Comparison of ENCODE assay signal across 25 cellular contexts in the genomic region with DNA sequence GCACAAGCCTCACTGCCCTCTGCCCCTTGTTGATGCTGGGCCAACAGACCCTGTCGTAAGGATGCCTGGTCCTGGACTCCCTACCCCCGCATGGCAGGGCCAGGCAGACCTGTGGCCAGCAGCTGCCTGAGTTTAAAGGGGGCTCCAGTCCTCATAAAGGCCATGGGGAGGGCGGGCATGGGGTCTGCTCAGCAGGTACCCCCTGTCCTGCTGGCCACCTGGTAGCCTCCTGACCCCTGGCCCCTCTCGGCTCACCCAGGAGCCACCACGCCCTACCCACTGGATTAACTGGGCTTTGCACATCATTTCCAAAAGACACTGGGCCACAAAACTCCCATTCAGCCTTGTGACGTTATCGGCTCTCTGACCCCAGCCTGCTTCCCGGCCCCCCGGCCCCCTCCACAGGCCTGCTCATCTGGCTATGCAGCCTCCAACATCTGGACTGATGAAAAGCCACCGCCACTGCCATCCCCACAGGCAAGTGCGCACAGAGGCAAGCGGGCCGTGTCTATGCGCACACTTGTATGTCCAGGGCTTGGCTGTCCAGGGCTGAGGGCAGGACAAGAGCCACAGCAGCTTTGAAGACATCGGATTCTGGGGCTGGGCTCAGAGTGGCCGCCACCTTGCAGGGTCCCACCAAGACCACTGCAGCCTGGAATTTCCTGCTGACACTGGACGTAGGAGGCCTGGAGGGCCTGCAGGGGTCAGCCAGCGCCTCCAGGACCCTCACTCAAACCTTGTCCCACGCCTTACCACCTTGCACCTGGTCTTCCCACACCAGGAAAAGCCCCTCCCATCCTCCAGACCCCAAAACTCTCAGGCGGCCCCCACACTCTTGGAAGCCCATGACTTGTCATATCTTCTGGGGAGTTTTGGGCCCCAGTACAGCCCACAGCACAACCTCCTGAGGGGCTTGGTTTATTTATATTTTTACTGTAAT. TPM values are rescaled to one million over a fixed set of nuclear protein-coding genes. Genes with fewer than 3 reads are reported as not detected.
DNase-seq lines count a peak whose midpoint lies in the region; ATAC-seq and TF ChIP-seq lines count a peak whose summit lies in the region.
"Had no signal": no experiment of that assay in that cellular context is flagged by ENCODE, and none has a peak within 500 bp of the region (broad histone marks: within the 10 kb centered on the region; RNA-seq: fewer than 3 reads in every experiment).

No MANE protein-coding gene starts in this region.

- H3K9me3 ChIP-seq in H9 (ENCODE audit: control insufficient read depth, low read depth, low read length) (no peaks in the 10 kb centered on the region), lower lobe of right lung (no peaks in the 10 kb centered on the region)
- H3K9me3 ChIP-seq: Caco-2, esophagus muscularis mucosa, heart right ventricle, ovary, tibial nerve had no signal

- H3K79me2 ChIP-seq in H9 (ENCODE audit: insufficient read depth, low read length), result no peaks in the 10 kb centered on the region

- no peak overlapping the region for H3K27ac ChIP-seq in H9 (ENCODE audit: insufficient read length, low read depth, low read length)
- H3K27ac ChIP-seq in lower lobe of right lung, result no peak overlapping the region
- H3K27ac ChIP-seq: 22Rv1, C4-2B, esophagus muscularis mucosa, heart right ventricle, ovary, PC-9, tibial nerve had no signal

- peak overlapping the region in 1 of 3 experiments; percentile 82; a peak in 1 of 7 replicates for H3K27ac Mint-ChIP-seq in H9
- H3K27ac Mint-ChIP-seq in activated CD4-positive, alpha-beta memory T cell treated with anti-CD3 and anti-CD28 coated beads for 36 hours, result no peak overlapping the region
- no peak overlapping the region for H3K27ac Mint-ChIP-seq in nephron progenitor cell
- H3K27ac Mint-ChIP-seq in stimulated activated naive B cell treated with anti-CD40 and anti-IgM and Interleukin-4, amounts not matched to agents 10 μg/mL and 1 μg/mL and 100 μg/mL, for 72 hours, result no peak overlapping the region
- H3K27ac Mint-ChIP-seq: activated CD8-positive, alpha-beta T cell treated with anti-CD3 and anti-CD28 coated beads, Interleukin-2, amount 10 ng/mL, durations not matched to agents 7 days and 5 days; dendritic cell treated with granulocyte-macrophage colony-stimulating factor and Interleukin-4, amounts not matched to agents 40 ng/mL and 50 ng/mL, for 4 days; nephron had no signal

- H3K18ac ChIP-seq in H9 (ENCODE audit: insufficient read length, low read depth, low read length), result no peak overlapping the region

- H2BK12ac ChIP-seq in H9 (ENCODE audit: insufficient read length, low read depth, low read length), result no peak overlapping the region

- no peak overlapping the region for H3K56ac ChIP-seq in H9 (ENCODE audit: insufficient read length, low read depth, low read length)

- no peak overlapping the region for H3K4me3 Mint-ChIP-seq in H9
- H3K4me3 Mint-ChIP-seq in activated CD4-positive, alpha-beta memory T cell treated with anti-CD3 and anti-CD28 coated beads for 36 hours, result no peak overlapping the region
- H3K4me3 Mint-ChIP-seq in nephron progenitor cell, result no peak overlapping the region
- no peak overlapping the region for H3K4me3 Mint-ChIP-seq in stimulated activated naive B cell treated with anti-CD40 and anti-IgM and Interleukin-4, amounts not matched to agents 10 μg/mL and 1 μg/mL and 100 μg/mL, for 72 hours
- H3K4me3 Mint-ChIP-seq: activated CD8-positive, alpha-beta T cell treated with anti-CD3 and anti-CD28 coated beads, Interleukin-2, amount 10 ng/mL, durations not matched to agents 7 days and 5 days; dendritic cell treated with granulocyte-macrophage colony-stimulating factor and Interleukin-4, amounts not matched to agents 40 ng/mL and 50 ng/mL, for 4 days; nephron had no signal

- H3K4me1 ChIP-seq in H9 (ENCODE audit: insufficient read depth, low read length), result no peaks in the 10 kb centered on the region
- H3K4me1 ChIP-seq in lower lobe of right lung, result no peaks in the 10 kb centered on the region
- H3K4me1 ChIP-seq: Caco-2 had no signal

- POLR2A ChIA-PET in activated CD4-positive, alpha-beta memory T cell treated with anti-CD3 and anti-CD28 coated beads for 36 hours (lab: Charles Lee), result no interaction called here

- CTCF ChIA-PET in activated CD4-positive, alpha-beta memory T cell treated with anti-CD3 and anti-CD28 coated beads for 36 hours (lab: Charles Lee), result interaction anchor here (1.0 to 2.6 kb wide), 3 partner anchors 54 to 62 kb away, joined by 3 to 7 read pairs (median 7); no protein-coding TSS in a partner anchor

- no peak overlapping the region for H2AK5ac ChIP-seq in H9 (ENCODE audit: insufficient read length, low read length)

- H2BK20ac ChIP-seq in H9 (ENCODE audit: low read depth, low read length, poor library complexity, severe bottlenecking), result no peak overlapping the region

- H2BK5ac ChIP-seq in H9 (ENCODE audit: insufficient read length, low read length), result no peak overlapping the region

- ATAC-seq in activated CD4-positive, CD25-positive, alpha-beta regulatory T cell treated with anti-CD3 and anti-CD28 coated beads, Interleukin-2, amount 50 U/mL, for 24 hours, result no peak
- no peak for ATAC-seq in lower lobe of right lung
- no peak for ATAC-seq in stimulated activated naive B cell treated with anti-CD40 and anti-IgM and Interleukin-4, amounts not matched to agents 10 μg/mL and 1 μg/mL and 100 μg/mL, for 72 hours (replicated peaks)
- ATAC-seq: heart right ventricle had no signal

- H4K8ac ChIP-seq in H9 (replicated peaks; ENCODE audit: insufficient read length, low read depth, low read length), result no peak overlapping the region

- H2BK15ac ChIP-seq in H9 (ENCODE audit: low read depth, low read length), result no peak overlapping the region

- H3K27me3 ChIP-seq in H9 (ENCODE audit: insufficient read depth, low read length) (no peaks in the 10 kb centered on the region), lower lobe of right lung (ENCODE audit: low read depth) (peaks cover 10% of the 10 kb centered on the region)
- H3K27me3 ChIP-seq: heart right ventricle, ovary, tibial nerve had no signal

- H3K4me1 Mint-ChIP-seq in H9, result peaks cover 0 to 9% of the 10 kb centered on the region in 2 experiments; a peak in 2 of 4 replicates
- H3K4me1 Mint-ChIP-seq in activated CD4-positive, alpha-beta memory T cell treated with anti-CD3 and anti-CD28 coated beads for 36 hours (ENCODE audit: low read depth), result peaks cover 9% of the 10 kb centered on the region
- H3K4me1 Mint-ChIP-seq in nephron progenitor cell, result no peaks in the 10 kb centered on the region
- H3K4me1 Mint-ChIP-seq in stimulated activated naive B cell treated with anti-CD40 and anti-IgM and Interleukin-4, amounts not matched to agents 10 μg/mL and 1 μg/mL and 100 μg/mL, for 72 hours, result peaks cover 3 to 6% of the 10 kb centered on the region in 2 donors
- H3K4me1 Mint-ChIP-seq: nephron had no signal

- peaks cover 0 to 4% (median 0%) of the 10 kb centered on the region in 3 experiments; a peak in 2 of 7 replicates for H3K36me3 Mint-ChIP-seq in H9 (ENCODE audit: insufficient read depth in 1 of 3, low read depth in 3 of 3)
- H3K36me3 Mint-ChIP-seq in activated CD4-positive, alpha-beta memory T cell treated with anti-CD3 and anti-CD28 coated beads for 36 hours, result no peaks in the 10 kb centered on the region
- no peaks in the 10 kb centered on the region for H3K36me3 Mint-ChIP-seq in nephron progenitor cell (ENCODE audit: low read depth)
- no peaks in the 10 kb centered on the region for H3K36me3 Mint-ChIP-seq in stimulated activated naive B cell treated with anti-CD40 and anti-IgM and Interleukin-4, amounts not matched to agents 10 μg/mL and 1 μg/mL and 100 μg/mL, for 72 hours

- H3K4ac ChIP-seq in H9 (ENCODE audit: low read depth, low read length), result no peak overlapping the region

- no peak overlapping the region for H2BK120ac ChIP-seq in H9 (ENCODE audit: low read depth, low read length, poor library complexity, severe bottlenecking)

- no peak for TF ChIP-seq CTCF in H9 (conservative IDR thresholded peaks at IDR 0.05)
- TF ChIP-seq CTCF in lower lobe of right lung (IDR thresholded peaks at IDR 0.05), result no peak
- no peak for TF ChIP-seq CTCF in nephron progenitor cell (IDR thresholded peaks at IDR 0.05)

- H3K14ac ChIP-seq in H9 (ENCODE audit: insufficient read depth, low read length), result no peak overlapping the region

- intact Hi-C loops in lower lobe of right lung (cut with DNase I), result no loop called here
- intact Hi-C loops in activated CD4-positive, alpha-beta memory T cell treated with anti-CD3 and anti-CD28 coated beads for 36 hours (cut with micrococcal nuclease), result no loop called here

- no peak overlapping the region for H2AFZ ChIP-seq in H9 (ENCODE audit: low read length)
- H2AFZ ChIP-seq: PC-9 had no signal

- no peak overlapping the region for H4K5ac ChIP-seq in H9 (ENCODE audit: insufficient read length, low read depth, low read length)

- DNase-seq in activated CD4-positive, CD25-positive, alpha-beta regulatory T cell treated with anti-CD3 and anti-CD28 coated beads, Interleukin-2, amount 50 U/mL, for 72 hours, result peak; percentile 29
- DNase-seq in H9, result peak; percentile 15
- DNase-seq in lower lobe of right lung, result peak; percentile 41
- DNase-seq in stimulated activated CD8-positive, alpha-beta memory T cell treated with anti-CD3 and anti-CD28 coated beads, Interleukin-4, amount 100 ng/mL, for 48 hours, result peak; percentile 13
- no peak for DNase-seq in activated CD4-positive, alpha-beta memory T cell treated with anti-CD3 and anti-CD28 coated beads for 36 hours
- DNase-seq in nephron progenitor cell, result no peak
- no peak for DNase-seq in stimulated activated naive B cell treated with anti-CD40 and anti-IgM and Interleukin-4, amounts not matched to agents 10 μg/mL and 1 μg/mL and 100 μg/mL, for 72 hours
- DNase-seq: activated CD4-positive, alpha-beta T cell treated with anti-CD3 and anti-CD28 coated beads for 1 hour; heart right ventricle; kidney; NCI-H1417 treated with DMSO at 0.1 percent for 48 hours; NCI-H2081; PC-9; SHP77 had no signal

- H3K9ac ChIP-seq in H9 (ENCODE audit: extremely low read depth, insufficient read length, low read length), result no peak overlapping the region

- no CpG with 5 or more reads among the region's 20 CpGs for WGBS in H9 (ENCODE audit: extremely low coverage, insufficient read length, low lambda C conversion rate)

- H3K27me3 Mint-ChIP-seq in H9 (ENCODE audit: low read depth), result peaks cover 44% of the 10 kb centered on the region
- peaks cover 14% of the 10 kb centered on the region for H3K27me3 Mint-ChIP-seq in activated CD4-positive, alpha-beta memory T cell treated with anti-CD3 and anti-CD28 coated beads for 36 hours
- peaks cover 2% of the 10 kb centered on the region for H3K27me3 Mint-ChIP-seq in nephron progenitor cell (ENCODE audit: low read depth, poor library complexity)
- H3K27me3 Mint-ChIP-seq in stimulated activated naive B cell treated with anti-CD40 and anti-IgM and Interleukin-4, amounts not matched to agents 10 μg/mL and 1 μg/mL and 100 μg/mL, for 72 hours, result peaks cover 41 to 42% of the 10 kb centered on the region in 2 donors

- no peak overlapping the region for H3K23ac ChIP-seq in H9 (ENCODE audit: insufficient read length, low read depth, low read length)

- no peak overlapping the region for H4K91ac ChIP-seq in H9 (ENCODE audit: insufficient read length, low read depth, low read length)

- no peak overlapping the region for H3K4me2 ChIP-seq in H9 (ENCODE audit: insufficient read depth, insufficient read length, low read length)
- H3K4me2 ChIP-seq: PC-9 had no signal

- H3T11ph ChIP-seq in H9 (ENCODE audit: low read length), result no peak overlapping the region

- H3K9me3 Mint-ChIP-seq in H9 (no peaks in the 10 kb centered on the region; a peak in 1 of 5 replicates), nephron progenitor cell (peaks cover 4% of the 10 kb centered on the region)
- H3K9me3 Mint-ChIP-seq in activated CD4-positive, alpha-beta memory T cell treated with anti-CD3 and anti-CD28 coated beads for 36 hours, result no peaks in the 10 kb centered on the region
- H3K9me3 Mint-ChIP-seq in stimulated activated naive B cell treated with anti-CD40 and anti-IgM and Interleukin-4, amounts not matched to agents 10 μg/mL and 1 μg/mL and 100 μg/mL, for 72 hours, result no peaks in the 10 kb centered on the region

- H3K36me3 ChIP-seq in lower lobe of right lung, result no peaks in the 10 kb centered on the region
- H3K36me3 ChIP-seq: esophagus muscularis mucosa, heart right ventricle, ovary, tibial nerve had no signal

- H4K20me1 ChIP-seq in H9 (ENCODE audit: control insufficient read depth, insufficient read depth, insufficient read length), result no peaks in the 10 kb centered on the region

- no peaks in the 10 kb centered on the region for H3K79me1 ChIP-seq in H9 (ENCODE audit: insufficient read depth, low read depth, low read length, poor library complexity, severe bottlenecking)

- no peaks in the 10 kb centered on the region for H3K23me2 ChIP-seq in H9 (ENCODE audit: insufficient read length, low read depth, low read length, poor library complexity, severe bottlenecking)

- no peak overlapping the region for H3K4me3 ChIP-seq in lower lobe of right lung
- H3K4me3 ChIP-seq: esophagus muscularis mucosa, heart right ventricle, ovary, PC-9, tibial nerve had no signal

RNA-seq across cellular contexts. Expression of a gene that starts 48.7 kb away (rescaled TPM):
- total RNA-seq in H9 (2021) (2.8 and 3.1 TPM in 2 replicates), lower lobe of right lung (33.9 TPM)
- 10 to 100 TPM; 26.5 to 27.0 TPM for total RNA-seq in activated CD4-positive, alpha-beta memory T cell treated with anti-CD3 and anti-CD28 coated beads for 36 hours
- total RNA-seq: activated CD8-positive, alpha-beta T cell treated with anti-CD3 and anti-CD28 coated beads, Interleukin-2, amount 10 ng/mL, durations not matched to agents 7 days and 5 days; mononuclear cell had no signal

Comparison
In these comparisons a context has a peak if more than half of its experiments do, and no peak if none do; other contexts are left out.
1. DNase-seq: peak in activated CD4-positive, CD25-positive, alpha-beta regulatory T cell treated with anti-CD3 and anti-CD28 coated beads, Interleukin-2, amount 50 U/mL, for 72 hours (single experiment), H9 (single experiment), lower lobe of right lung (single experiment) and stimulated activated CD8-positive, alpha-beta memory T cell treated with anti-CD3 and anti-CD28 coated beads, Interleukin-4, amount 100 ng/mL, for 48 hours (single experiment); none in activated CD4-positive, alpha-beta memory T cell treated with anti-CD3 and anti-CD28 coated beads for 36 hours (single experiment), nephron progenitor cell (single experiment) and stimulated activated naive B cell treated with anti-CD40 and anti-IgM and Interleukin-4, amounts not matched to agents 10 μg/mL and 1 μg/mL and 100 μg/mL, for 72 hours (single experiment).